1 cellular context compared by ENCODE assay signal in the genomic region with DNA sequence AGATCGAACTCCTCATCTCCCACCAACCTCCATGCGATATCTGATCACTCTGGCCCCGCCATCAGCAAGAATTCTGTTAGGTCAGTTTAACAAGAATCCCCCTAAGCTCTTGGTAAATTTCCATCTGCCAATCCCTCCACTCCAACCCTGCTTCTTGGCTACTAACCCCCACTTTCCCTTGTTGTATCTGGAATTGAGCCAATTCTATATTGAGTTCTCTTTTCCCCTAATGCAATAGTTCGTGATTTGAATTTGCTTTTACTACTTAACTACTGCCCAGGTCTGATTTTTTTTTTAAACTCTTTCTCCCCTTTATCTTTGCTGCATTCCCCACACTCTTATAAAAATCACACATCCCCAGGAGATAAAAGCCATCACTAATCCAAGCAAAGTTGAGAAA.
TF ChIP-seq lines count a peak whose summit lies in the region.

No MANE protein-coding gene starts in this region.

TF ChIP-seq in IMR-90, 13 proteins besides CTCF, POLR2A, EP300 and RAD21:
- TF ChIP-seq FOS (IDR thresholded peaks at IDR 0.05; ENCODE audit: low read depth, low read length) (no peak), NFE2L2 (IDR thresholded peaks at IDR 0.05; ENCODE audit: low read depth, low read length) (no peak), BHLHE40 (IDR thresholded peaks at IDR 0.05; ENCODE audit: low read depth, low read length) (no peak), CHD1 (IDR thresholded peaks at IDR 0.05; ENCODE audit: low read depth, low read length) (no peak), MXI1 (IDR thresholded peaks at IDR 0.05; ENCODE audit: borderline replicate concordance, low read depth, low read length) (no peak), SMC3 (IDR thresholded peaks at IDR 0.05; ENCODE audit: low read depth, low read length) (no peak)
- TF ChIP-seq, protein P1, sequence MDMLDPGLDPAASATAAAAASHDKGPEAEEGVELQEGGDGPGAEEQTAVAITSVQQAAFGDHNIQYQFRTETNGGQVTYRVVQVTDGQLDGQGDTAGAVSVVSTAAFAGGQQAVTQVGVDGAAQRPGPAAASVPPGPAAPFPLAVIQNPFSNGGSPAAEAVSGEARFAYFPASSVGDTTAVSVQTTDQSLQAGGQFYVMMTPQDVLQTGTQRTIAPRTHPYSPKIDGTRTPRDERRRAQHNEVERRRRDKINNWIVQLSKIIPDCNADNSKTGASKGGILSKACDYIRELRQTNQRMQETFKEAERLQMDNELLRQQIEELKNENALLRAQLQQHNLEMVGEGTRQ (IDR thresholded peaks at IDR 0.05; ENCODE audit: low read depth, low read length) = no peak
